Comparison of ENCODE assay signal across 19 cellular contexts in the genomic region with DNA sequence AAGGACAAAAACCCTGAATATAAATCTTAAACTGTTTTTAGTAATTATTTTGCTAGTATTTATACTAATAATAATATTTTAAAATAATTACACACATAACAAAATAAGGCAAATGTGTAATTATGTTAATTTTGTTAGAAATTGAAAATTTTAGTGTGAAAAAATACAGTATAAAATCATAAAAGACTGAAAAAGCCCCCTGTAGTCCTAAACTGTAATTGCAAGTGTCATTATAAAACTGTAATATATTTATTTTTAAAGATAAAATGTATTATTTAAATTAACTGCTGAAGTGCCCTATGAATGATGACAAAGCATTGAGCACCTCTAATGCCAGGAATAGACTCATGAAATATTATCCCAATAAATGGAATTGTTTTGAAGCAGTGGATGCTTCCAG.
"Had no signal": no experiment of that assay in that cellular context is flagged by ENCODE, and none has a peak within 500 bp of the region (broad histone marks: within the 10 kb centered on the region; RNA-seq: fewer than 3 reads in every experiment).

No MANE protein-coding gene starts in this region.

- ATAC-seq: activated naive CD8-positive, alpha-beta T cell treated with anti-CD3 and anti-CD28 coated beads, Interleukin-2, amount 50 U/mL, for 24 hours; natural killer cell had no signal

- H3K36me3 ChIP-seq: breast epithelium, right atrium auricular region, transverse colon had no signal

- H3K27me3 ChIP-seq: breast epithelium, right atrium auricular region, transverse colon had no signal

- H3K9me3 ChIP-seq: right atrium auricular region, transverse colon had no signal

- H3K4me3 ChIP-seq: breast epithelium, right atrium auricular region, skin epidermis, transverse colon had no signal

- H3K27ac ChIP-seq: breast epithelium, right atrium auricular region, skin epidermis, transverse colon had no signal

- H3K4me1 ChIP-seq: breast epithelium, right atrium auricular region, transverse colon had no signal

- DNase-seq: activated CD4-positive, alpha-beta T cell treated with anti-CD3 and anti-CD28 coated beads, Interleukin-2, amount 50 U/mL, for 1 hour; activated naive CD4-positive, alpha-beta T cell treated with anti-CD3 and anti-CD28 coated beads for 36 hours; activated naive CD8-positive, alpha-beta T cell treated with anti-CD3 and anti-CD28 coated beads, Interleukin-2, amount 50 U/mL, for 24 hours; activated T-cell treated with anti-CD3 and anti-CD28 coated beads, Interleukin-2, amount 50 U/mL, for 1 hour; aorta; foreskin melanocyte; head of caudate nucleus; mesenchymal stem cell; natural killer cell; occipital lobe; stimulated activated CD4-positive, alpha-beta T cell treated with anti-CD3 and anti-CD28 coated beads, Interleukin-4, amount 100 ng/mL, for 4 hours; stimulated activated CD8-positive, alpha-beta memory T cell treated with anti-CD3 and anti-CD28 coated beads, Interleukin-4, amount 100 ng/mL, for 48 hours; stimulated activated naive CD4-positive, alpha-beta T cell treated with Interleukin-2 at 50 U/mL for 16 hours; substantia nigra; SW 1271; transverse colon had no signal
